Comparison of ENCODE assay signal across 10 cellular contexts in the genomic region with DNA sequence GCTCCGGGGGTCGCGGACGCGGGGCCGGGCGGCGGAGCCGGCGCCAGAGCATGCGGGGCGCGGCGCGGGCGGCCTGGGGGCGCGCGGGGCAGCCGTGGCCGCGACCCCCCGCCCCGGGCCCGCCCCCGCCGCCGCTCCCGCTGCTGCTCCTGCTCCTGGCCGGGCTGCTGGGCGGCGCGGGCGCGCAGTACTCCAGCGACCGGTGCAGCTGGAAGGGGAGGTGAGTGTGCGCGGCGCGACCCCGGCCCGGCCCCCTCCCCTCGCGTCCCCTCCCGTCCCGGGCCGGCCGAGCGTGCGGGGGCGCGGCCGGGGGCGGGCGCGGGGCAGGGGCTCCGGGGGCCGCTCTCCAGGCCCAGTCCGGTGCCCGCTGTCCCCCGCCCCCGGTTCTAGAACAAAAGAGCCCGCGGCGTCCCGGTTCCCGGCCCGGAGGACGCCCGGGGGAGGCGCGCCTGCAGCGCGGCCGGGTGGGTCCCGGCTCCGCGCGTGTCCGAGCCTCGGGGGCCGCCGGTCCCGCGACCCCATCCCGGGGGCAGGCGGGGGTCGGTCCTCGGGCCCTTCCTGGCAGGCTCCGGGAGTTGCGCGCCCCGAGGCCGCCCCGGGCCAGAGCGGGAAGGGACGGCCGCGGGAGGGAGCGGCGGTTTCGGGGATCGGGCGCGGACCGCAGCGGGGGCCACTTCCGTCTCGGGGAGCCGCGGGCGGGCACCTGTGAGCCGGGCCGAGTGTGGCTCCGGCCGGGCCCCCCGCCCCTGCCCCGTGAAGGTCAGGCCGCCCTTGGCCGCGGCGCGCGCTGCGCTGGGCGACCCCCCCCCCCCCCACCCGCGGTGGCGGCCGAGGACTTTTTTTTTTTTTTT. TPM values are rescaled to one million over a fixed set of nuclear protein-coding genes. Genes with fewer than 3 reads are reported as not detected.
DNase-seq lines count a peak whose midpoint lies in the region; ATAC-seq and TF ChIP-seq lines count a peak whose summit lies in the region.
"Had no signal": no experiment of that assay in that cellular context is flagged by ENCODE, and none has a peak within 500 bp of the region (broad histone marks: within the 10 kb centered on the region; RNA-seq: fewer than 3 reads in every experiment).

No MANE protein-coding gene starts in this region.

- H3K27me3 ChIP-seq in transverse colon, result peaks cover 16% of the 10 kb centered on the region

- no peak overlapping the region for H3K4me3 Mint-ChIP-seq in activated CD4-positive, alpha-beta T cell treated with anti-CD3 and anti-CD28 coated beads, Interleukin-2, amount 10 ng/mL, durations not matched to agents 24 days and 14 days
- H3K4me3 Mint-ChIP-seq in T-helper 17 cell, result no peak overlapping the region
- H3K4me3 Mint-ChIP-seq: T-helper 1 cell treated with Interleukin-12 subunit alpha and Interleukin-12 subunit beta and Interleukin-4 antibody, amounts not matched to agents 30 μg/mL and 1 μg/mL, for 36 hours had no signal

- TF ChIP-seq CTCF in transverse colon (IDR thresholded peaks at IDR 0.05), result no peak

- peaks cover 12% of the 10 kb centered on the region for H3K36me3 Mint-ChIP-seq in activated CD4-positive, alpha-beta T cell treated with anti-CD3 and anti-CD28 coated beads, Interleukin-2, amount 10 ng/mL, durations not matched to agents 24 days and 14 days (ENCODE audit: low read depth)
- no peaks in the 10 kb centered on the region for H3K36me3 Mint-ChIP-seq in T-helper 17 cell (ENCODE audit: low read depth)

- no peaks in the 10 kb centered on the region for H3K36me3 ChIP-seq in transverse colon

- H3K4me1 ChIP-seq in transverse colon, result peaks cover 42 to 52% (median 48%) of the 10 kb centered on the region in 4 donors

- WGBS in transverse colon (ENCODE audit: low coverage in 1 of 2), 2 donors, result 0% methylated on average over 50 of the region's 131 CpGs; no CpG with 5 or more reads in 1 of the 2 donors

- no peak for TF ChIP-seq POLR2A in transverse colon (IDR thresholded peaks at IDR 0.05)

- H3K4me1 Mint-ChIP-seq in activated CD4-positive, alpha-beta T cell treated with anti-CD3 and anti-CD28 coated beads, Interleukin-2, amount 10 ng/mL, durations not matched to agents 24 days and 14 days, result peaks cover 34% of the 10 kb centered on the region
- peaks cover 21% of the 10 kb centered on the region for H3K4me1 Mint-ChIP-seq in T-helper 17 cell

- H3K27ac ChIP-seq in transverse colon, result peak overlapping the region; percentile 90 to 95 (median 93)

- TF ChIP-seq EP300 in transverse colon (IDR thresholded peaks at IDR 0.05; ENCODE audit: low read depth), result no peak

- in situ Hi-C loops in transverse colon (cut with MboI; ENCODE audit: low pct_ligation_motif_present in 1 of 4, low pct_unique_long_range_greater_than_20kb in 1 of 4, low sequenced_read_pairs in 3 of 4) (no loop called here), G401 (cut with HindIII; ENCODE audit: low sequenced_read_pairs) (no loop called here)

- intact Hi-C loops in activated CD4-positive, alpha-beta T cell treated with anti-CD3 and anti-CD28 coated beads, Interleukin-2, amount 10 ng/mL, durations not matched to agents 24 days and 14 days (cut with micrococcal nuclease), result loop anchor here (1.0 to 5.0 kb wide), 2 partner anchors 29 to 93 kb away; no protein-coding TSS in a partner anchor
- intact Hi-C loops in transverse colon (cut with DNase I; ENCODE audit: low total_unique reads), result no loop called here
- intact Hi-C loops in left colon (cut with DNase I, micrococcal nuclease), result no loop called here

- H3K9me3 ChIP-seq in T-helper 17 cell (ENCODE audit: control insufficient read depth, low read length, poor library complexity, severe bottlenecking), result no peaks in the 10 kb centered on the region
- no peaks in the 10 kb centered on the region for H3K9me3 ChIP-seq in iPS-18c (ENCODE audit: control insufficient read depth, insufficient read depth, low read length)
- no peaks in the 10 kb centered on the region for H3K9me3 ChIP-seq in transverse colon

- H3K9me3 Mint-ChIP-seq in activated CD4-positive, alpha-beta T cell treated with anti-CD3 and anti-CD28 coated beads, Interleukin-2, amount 10 ng/mL, durations not matched to agents 24 days and 14 days, result no peaks in the 10 kb centered on the region
- H3K9me3 Mint-ChIP-seq: naive thymus-derived CD4-positive, alpha-beta T cell; T-helper 1 cell treated with Interleukin-12 subunit alpha and Interleukin-12 subunit beta and Interleukin-4 antibody, amounts not matched to agents 30 μg/mL and 1 μg/mL, for 36 hours had no signal

- H3K4me3 ChIP-seq in iPS-18c (ENCODE audit: insufficient read depth, low read depth, low read length) (peak overlapping the region; percentile 60; the same call in 1 of the 2 replicates), transverse colon (peak overlapping the region; percentile 66 to 94 (median 87))

- peak; percentile 76 for DNase-seq in activated CD4-positive, alpha-beta T cell treated with anti-CD3 and anti-CD28 coated beads, Interleukin-2, amount 10 ng/mL, durations not matched to agents 24 days and 14 days
- DNase-seq in activated CD4-positive, alpha-beta T cell treated with anti-CD3 and anti-CD28 coated beads, Interleukin-2, amount 50 U/mL, for 4 hours, result no peak
- no peak for DNase-seq in T-helper 17 cell
- DNase-seq in transverse colon, result no peak
- DNase-seq in left colon, result no peak
- DNase-seq in G401 (ENCODE audit: low spot score), result no peak
- no peak for DNase-seq in glomerular visceral epithelial cell (ENCODE audit: extremely low spot score)

- peaks cover 19% of the 10 kb centered on the region for H3K27me3 Mint-ChIP-seq in activated CD4-positive, alpha-beta T cell treated with anti-CD3 and anti-CD28 coated beads, Interleukin-2, amount 10 ng/mL, durations not matched to agents 24 days and 14 days
- no peaks in the 10 kb centered on the region for H3K27me3 Mint-ChIP-seq in T-helper 17 cell

- ATAC-seq in T-helper 17 cell (peak; percentile 11), left colon (no peak)

- H3K27ac Mint-ChIP-seq in activated CD4-positive, alpha-beta T cell treated with anti-CD3 and anti-CD28 coated beads, Interleukin-2, amount 10 ng/mL, durations not matched to agents 24 days and 14 days, result no peak overlapping the region
- H3K27ac Mint-ChIP-seq in T-helper 17 cell, result no peak overlapping the region
- H3K27ac Mint-ChIP-seq: naive thymus-derived CD4-positive, alpha-beta T cell; T-helper 1 cell treated with Interleukin-12 subunit alpha and Interleukin-12 subunit beta and Interleukin-4 antibody, amounts not matched to agents 30 μg/mL and 1 μg/mL, for 36 hours had no signal

RNA-seq across cellular contexts. Expression of a gene that starts 0.6 kb away (rescaled TPM):
- 19.6 and 22.3 TPM in 2 replicates for total RNA-seq in activated CD4-positive, alpha-beta T cell treated with anti-CD3 and anti-CD28 coated beads, Interleukin-2, amount 10 ng/mL, durations not matched to agents 24 days and 14 days
- total RNA-seq in T-helper 17 cell (10 to 100 TPM; 24.0 to 26.2 TPM), transverse colon (100 to 1,000 TPM in 2 of 4 donors, 10 to 100 TPM in 2; 46.8 to 325 (median 112) TPM), left colon (100 to 1,000 TPM in 1 of 2 donors, 10 to 100 TPM in 1; 96.7 to 133 TPM)
- total RNA-seq in G401 (2014; rRNA removed; shearing (Covaris generic)), result 27.8 and 31.9 TPM in 2 replicates
